17 cellular contexts compared by ENCODE assay signal in genomic region chr18:4369726-4370125, GRCh38.
A peak's percentile ranks its signal among the peaks of the same experiment; 100 is the strongest.
DNase-seq lines count a peak whose midpoint lies in the region; ATAC-seq, FAIRE-seq and TF ChIP-seq lines count a peak whose summit lies in the region.
"Had no signal": no experiment of that assay in that cellular context is flagged by ENCODE, and none has a peak within 500 bp of the region (broad histone marks: within the 10 kb centered on the region; RNA-seq: fewer than 3 reads in every experiment).

No MANE protein-coding gene starts in this region.

- H3K27ac ChIP-seq in GM12878 (ENCODE audit: control insufficient read depth, insufficient read depth) (no peak overlapping the region), spleen (no peak overlapping the region)
- H3K27ac ChIP-seq: BLaER1 had no signal

- H3K36me3 ChIP-seq in GM12878 (ENCODE audit: control insufficient read depth in 2 of 2, insufficient read depth in 2 of 2, low read length in 1 of 2) (no peaks in the 10 kb centered on the region), Caco-2 (ENCODE audit: control insufficient read depth, insufficient read depth, low read length) (no peaks in the 10 kb centered on the region), spleen (no peaks in the 10 kb centered on the region)
- H3K36me3 ChIP-seq: BLaER1 had no signal

- peaks cover 5% of the 10 kb centered on the region for H3K27me3 Mint-ChIP-seq in Caco-2 (ENCODE audit: insufficient read depth, unreplicated experiment)
- H3K27me3 Mint-ChIP-seq: CD4-positive, alpha-beta memory T cell had no signal

- no peak overlapping the region for H3K27ac Mint-ChIP-seq in Caco-2 (ENCODE audit: unreplicated experiment)
- H3K27ac Mint-ChIP-seq: CD14-positive monocyte; CD4-positive, alpha-beta memory T cell had no signal

- DNase-seq in NCI-H2171 treated with DMSO at 0.1 percent for 48 hours (lab: John Stamatoyannopoulos, UW): peak; percentile 37
- DNase-seq in NCI-H2171 (lab: John Stamatoyannopoulos, UW): no peak
- DNase-seq in GM12878 (ENCODE audit: low read depth, low spot score): no peak
- DNase-seq in left kidney (ENCODE audit: low read depth, low spot score): peak; percentile 79
- no peak for DNase-seq in Caco-2
- no peak for DNase-seq in activated effector memory CD4-positive, alpha-beta T cell treated with anti-CD3 and anti-CD28 coated beads, Interleukin-2, amount 50 U/mL, for 16 hours
- no peak for DNase-seq in spleen
- DNase-seq: 8988T; Calu3; CD4-positive, alpha-beta memory T cell; DMS79 treated with DMSO at 0.1 percent for 48 hours; GOT3; H7 had no signal

- intact Hi-C loops in GM12878 (cut with micrococcal nuclease; ENCODE audit: unreplicated experiment): no loop called here
- intact Hi-C loops in Caco-2 (cut with micrococcal nuclease; ENCODE audit: unreplicated experiment): no loop called here
- intact Hi-C loops in spleen (cut with DNase I; ENCODE audit: low total_unique reads): no loop called here

- H3K27me3 ChIP-seq in GM12878 (replicated peaks in 1 of 2; ENCODE audit: control insufficient read depth in 2 of 2, insufficient read depth in 2 of 2, low read length in 1 of 2): no peaks in the 10 kb centered on the region
- H3K27me3 ChIP-seq in Caco-2 (replicated peaks; ENCODE audit: control insufficient read depth, insufficient read depth, low read length): no peaks in the 10 kb centered on the region
- no peaks in the 10 kb centered on the region for H3K27me3 ChIP-seq in spleen (replicated peaks in 1 of 7)
- H3K27me3 ChIP-seq: BLaER1 had no signal

- CTCF ChIA-PET in GM12878 (lab: Yijun Ruan, JAX) (interaction anchor here (0.8 to 0.9 kb wide), 2 partner anchors 18 to 21 kb away, joined by 4 read pairs; no protein-coding TSS in a partner anchor), Caco-2 (lab: Charles Lee) (no interaction called here)

- no peak for TF ChIP-seq POLR2A in GM12878 (IDR thresholded peaks at IDR 0.05; ENCODE audit: low read depth, low read length)
- no peak for TF ChIP-seq POLR2A in spleen (IDR thresholded peaks at IDR 0.05)

- FAIRE-seq in GM12878 (lab: Jason Lieb, UNC): no peak
- FAIRE-seq: GM12891, GM19239 had no signal

- no peak overlapping the region for H3K9ac ChIP-seq in GM12878 (ENCODE audit: control insufficient read depth, insufficient read depth, low read length)
- H3K9ac ChIP-seq: BLaER1 had no signal

- H3K4me1 Mint-ChIP-seq in Caco-2 (ENCODE audit: low read depth, unreplicated experiment): no peaks in the 10 kb centered on the region
- H3K4me1 Mint-ChIP-seq: CD14-positive monocyte; CD4-positive, alpha-beta memory T cell had no signal

- no peaks in the 10 kb centered on the region for H3K79me2 ChIP-seq in GM12878 (ENCODE audit: control insufficient read depth, insufficient read depth, low read length)

- BruUV-seq in GM12878 (replicated peaks; lab: Mats Ljungman, UMichigan) (no TSS peak), Caco-2 (replicated peaks; lab: Mats Ljungman, UMichigan) (no TSS peak)

- no peaks in the 10 kb centered on the region for H3K9me3 ChIP-seq in GM12878 (replicated peaks; ENCODE audit: control insufficient read depth, insufficient read depth, low read length)
- no peaks in the 10 kb centered on the region for H3K9me3 ChIP-seq in Caco-2
- peaks cover 0 to 8% (median 2%) of the 10 kb centered on the region in 8 donors for H3K9me3 ChIP-seq in spleen
- H3K9me3 ChIP-seq: BLaER1 had no signal

- H3K9me3 Mint-ChIP-seq in Caco-2 (ENCODE audit: unreplicated experiment): peaks cover 5% of the 10 kb centered on the region

- no peaks in the 10 kb centered on the region for H3K36me3 Mint-ChIP-seq in Caco-2 (ENCODE audit: insufficient read depth, unreplicated experiment)
- H3K36me3 Mint-ChIP-seq: CD14-positive monocyte; CD4-positive, alpha-beta memory T cell had no signal

- H3K4me3 ChIP-seq in GM12878 (no peak overlapping the region), Caco-2 (ENCODE audit: low read depth, low read length) (no peak overlapping the region), spleen (no peak overlapping the region)
- H3K4me3 ChIP-seq: BLaER1 had no signal

- no peak for TF ChIP-seq RAD21 in GM12878 (IDR thresholded peaks at IDR 0.05; ENCODE audit: insufficient read depth, low read depth, low read length)

- SMC1A ChIA-PET in GM12878 (lab: Charles Lee; ENCODE audit: uncharacterized antibody, unreplicated experiment): interaction anchor here (0.8 to 1.1 kb wide), 9 partner anchors 10 to 79 kb away, joined by 3 to 4 read pairs (median 3); no protein-coding TSS in a partner anchor

- no peak overlapping the region for H3K4me3 Mint-ChIP-seq in Caco-2 (ENCODE audit: unreplicated experiment)
- H3K4me3 Mint-ChIP-seq: CD14-positive monocyte; CD4-positive, alpha-beta memory T cell had no signal

- H4K20me1 ChIP-seq in GM12878 (ENCODE audit: control insufficient read depth, insufficient read depth): no peaks in the 10 kb centered on the region
- H4K20me1 ChIP-seq: BLaER1 had no signal

- in situ Hi-C loops in GM12878 (cut with MboI): no loop called here

- no peak for TF ChIP-seq EP300 in GM12878 (IDR thresholded peaks at IDR 0.05; ENCODE audit: borderline replicate concordance in 1 of 2, control insufficient read depth in 1 of 2, low read depth in 2 of 2, low read length in 2 of 2)

- no peak for ATAC-seq in GM12878

- H3K4me1 ChIP-seq in GM12878 (ENCODE audit: control insufficient read depth, insufficient read depth, low read length) (no peaks in the 10 kb centered on the region), Caco-2 (no peaks in the 10 kb centered on the region), spleen (no peaks in the 10 kb centered on the region)
- H3K4me1 ChIP-seq: BLaER1 had no signal

- POLR2A ChIA-PET in GM12878 (lab: Charles Lee): interaction anchor here (1.0 to 1.8 kb wide), 2 partner anchors 9 to 16 kb away, joined by 5 read pairs; no protein-coding TSS in a partner anchor
- POLR2A ChIA-PET in Caco-2 (lab: Charles Lee): no interaction called here

- H2AFZ ChIP-seq in GM12878 (ENCODE audit: control insufficient read depth, low read depth, low read length): no peak overlapping the region

- no peak overlapping the region for H3K4me2 ChIP-seq in GM12878 (ENCODE audit: control insufficient read depth, insufficient read depth)
- H3K4me2 ChIP-seq: BLaER1 had no signal

- WGBS in GM12878 (ENCODE audit: insufficient coverage, insufficient replicate concordance, low lambda C conversion rate, missing lambda C conversion rate): 32% methylated on average over 3 of the region's 4 CpGs
- 65 to 75% (median 73%) methylated on average over 4 of the region's 4 CpGs for WGBS in spleen, 5 donors

- RAD21 ChIA-PET in GM12878 (lab: Charles Lee; ENCODE audit: unreplicated experiment): interaction anchor here (0.7 to 1.6 kb wide), 4 partner anchors 14 to 57 kb away, joined by 3 to 6 read pairs (median 4); no protein-coding TSS in a partner anchor

- TF ChIP-seq CTCF in GM12878 (IDR thresholded peaks at IDR 0.05 in 2 of 3, conservative IDR thresholded peaks at IDR 0.05 in 1 of 3; ENCODE audit: control insufficient read depth in 2 of 3, extremely low read depth in 1 of 3, insufficient read depth in 1 of 3, low read depth in 3 of 3, low read length in 3 of 3): no peak
- no peak for TF ChIP-seq CTCF in Caco-2 (IDR thresholded peaks at IDR 0.05; ENCODE audit: insufficient read depth in 1 of 2, low read depth in 1 of 2, low read length in 1 of 2, severe bottlenecking in 1 of 2, unreplicated experiment in 1 of 2)
- no peak for TF ChIP-seq CTCF in spleen (IDR thresholded peaks at IDR 0.05 in 8 of 11, conservative IDR thresholded peaks at IDR 0.05 in 3 of 11)

TF ChIP-seq in GM12878, 131 proteins besides CTCF, POLR2A, EP300 and RAD21:
- TF ChIP-seq FOXK2 (IDR thresholded peaks at IDR 0.05) (no peak), IRF3 (IDR thresholded peaks at IDR 0.05) (no peak), KDM1A (IDR thresholded peaks at IDR 0.05; ENCODE audit: borderline replicate concordance) (no peak), ZNF384 (IDR thresholded peaks at IDR 0.05; ENCODE audit: borderline replicate concordance, low read depth, low read length) (0 out of 2 replicates have a peak, but pooled peaks have one; percentile 13)

Comparison
In these comparisons a context has a peak if more than half of its experiments do, and no peak if none do; other contexts are left out.
1. DNase-seq: peak in NCI-H2171 treated with DMSO at 0.1 percent for 48 hours (single experiment) and left kidney (single experiment); none in NCI-H2171 (single experiment), GM12878 (single experiment), Caco-2 (0 of 2), activated effector memory CD4-positive, alpha-beta T cell treated with anti-CD3 and anti-CD28 coated beads, Interleukin-2, amount 50 U/mL, for 16 hours (single experiment) and spleen (single experiment).